ENCODE assay signal across 15 cellular contexts in genomic region chr15:64089553-64090280, GRCh38. TPM values are rescaled to one million over a fixed set of nuclear protein-coding genes. Genes with fewer than 3 reads are reported as not detected.
DNase-seq lines count a peak whose midpoint lies in the region; ATAC-seq, FAIRE-seq and TF ChIP-seq lines count a peak whose summit lies in the region.
"Had no signal": no experiment of that assay in that cellular context is flagged by ENCODE, and none has a peak within 500 bp of the region (broad histone marks: within the 10 kb centered on the region; RNA-seq: fewer than 3 reads in every experiment).

No MANE protein-coding gene starts in this region.

- intact Hi-C loops in K562 (cut with micrococcal nuclease), result no loop called here
- intact Hi-C loops in sigmoid colon (cut with DNase I), result no loop called here
- intact Hi-C loops in lower leg skin (cut with DNase I; ENCODE audit: low total_unique reads), result loop anchor here (10.0 kb wide), 1 partner anchor 65 kb away; the partner anchor contains the start of gene SNX22
- intact Hi-C loops in sciatic nerve (cut with DNase I), result loop anchor here (10.0 kb wide), 1 partner anchor 65 kb away; the partner anchor contains the start of gene SNX22

- no peak overlapping the region for H3K4me3 Mint-ChIP-seq in activated T-helper 17 cell treated with anti-CD3 and anti-CD28 coated beads, Interleukin-2, amount 50 U/mL, for 72 hours
- H3K4me3 Mint-ChIP-seq: activated naive CD4-positive, alpha-beta T cell treated with anti-CD3 and anti-CD28 coated beads, Interleukin-2, amount 10 ng/mL, durations not matched to agents 7 days and 5 days had no signal

- no peaks in the 10 kb centered on the region for H3K9me3 ChIP-seq in MM.1S (replicated peaks; ENCODE audit: insufficient read depth, low read length)
- 0 out of 2 replicates have a peak, but pooled peaks cover 2% of the 10 kb centered on the region for H3K9me3 ChIP-seq in K562 (replicated peaks; ENCODE audit: control insufficient read depth, insufficient read depth, low read depth, low read length)
- H3K9me3 ChIP-seq in sigmoid colon, result no peaks in the 10 kb centered on the region
- H3K9me3 ChIP-seq: thoracic aorta had no signal

- peaks cover 21% of the 10 kb centered on the region for H3K4me1 Mint-ChIP-seq in activated T-helper 17 cell treated with anti-CD3 and anti-CD28 coated beads, Interleukin-2, amount 50 U/mL, for 72 hours

- H2AFZ ChIP-seq in MM.1S (ENCODE audit: low read length) (no peak overlapping the region), K562 (ENCODE audit: low read depth, low read length) (no peak overlapping the region)
- H2AFZ ChIP-seq: parathyroid adenoma had no signal

- H4K20me1 ChIP-seq in MM.1S (ENCODE audit: insufficient read depth, low read length), result no peaks in the 10 kb centered on the region
- H4K20me1 ChIP-seq in K562 (replicated peaks; ENCODE audit: control insufficient read depth, insufficient read depth, low read length), result no peaks in the 10 kb centered on the region

- no peaks in the 10 kb centered on the region for H3K9me1 ChIP-seq in K562 (ENCODE audit: control insufficient read depth, insufficient read depth, low read length)

- in situ Hi-C loops in K562 (cut with MboI), result no loop called here

- TF ChIP-seq POLR2A in GM12891 (IDR thresholded peaks at IDR 0.05; ENCODE audit: low read depth, low read length) (no peak), K562 (conservative IDR thresholded peaks at IDR 0.05) (no peak), sigmoid colon (IDR thresholded peaks at IDR 0.05) (no peak), lower leg skin (IDR thresholded peaks at IDR 0.05) (no peak)

- peak overlapping the region; percentile 51; the same call in 1 of the 2 replicates for H3K27ac ChIP-seq in MM.1S (ENCODE audit: low read length)
- peak overlapping the region; percentile 10; the same call in 1 of the 3 replicates for H3K27ac ChIP-seq in K562 (ENCODE audit: extremely low read depth, low read depth, low read length)
- peak overlapping the region in 3 of 4 donors; percentile 5 to 43 (median 36) for H3K27ac ChIP-seq in sigmoid colon
- H3K27ac ChIP-seq: KMS-11, parathyroid adenoma had no signal

- H3K9ac ChIP-seq in MM.1S (ENCODE audit: low read length) (no peak overlapping the region), K562 (ENCODE audit: insufficient read depth in 1 of 2, low read depth in 2 of 2, low read length in 2 of 2) (no peak overlapping the region)
- H3K9ac ChIP-seq: KMS-11, parathyroid adenoma had no signal

- no TSS peak for BruUV-seq in K562 (replicated peaks; lab: Mats Ljungman, UMichigan)

- CTCF ChIA-PET in K562 (lab: Yijun Ruan, JAX; ENCODE audit: low intra/inter-chr PET ratio), result no interaction called here

- no peaks in the 10 kb centered on the region for H3K9me2 ChIP-seq in MM.1S (replicated peaks; ENCODE audit: insufficient read depth, low read length)

- no peaks in the 10 kb centered on the region for H3K27me3 Mint-ChIP-seq in activated T-helper 17 cell treated with anti-CD3 and anti-CD28 coated beads, Interleukin-2, amount 50 U/mL, for 72 hours
- H3K27me3 Mint-ChIP-seq: activated naive CD4-positive, alpha-beta T cell treated with anti-CD3 and anti-CD28 coated beads, Interleukin-2, amount 10 ng/mL, durations not matched to agents 7 days and 5 days had no signal

- H3K27me3 ChIP-seq in MM.1S (replicated peaks; ENCODE audit: insufficient read depth, low read length) (no peaks in the 10 kb centered on the region), K562 (ENCODE audit: control insufficient read depth in 2 of 2, insufficient read depth in 2 of 2, low read length in 2 of 2) (no peaks in the 10 kb centered on the region), sigmoid colon (no peaks in the 10 kb centered on the region)

- TF ChIP-seq EP300 in K562 (IDR thresholded peaks at IDR 0.05; ENCODE audit: low read length) (no peak), sigmoid colon (IDR thresholded peaks at IDR 0.05) (no peak)

- DNase-seq in GM12891 (ENCODE audit: insufficient read length, low spot score) (peak; percentile 26), MM.1S (no peak), K562 (ENCODE audit: extremely low read depth in 1 of 4, low spot score in 3 of 4) (no peak), sigmoid colon (no peak), lower leg skin (ENCODE audit: low spot score in 2 of 2) (no peak), sciatic nerve (ENCODE audit: low spot score) (no peak)
- DNase-seq: activated CD4-positive, alpha-beta T cell treated with anti-CD3 and anti-CD28 coated beads for 4 hours; activated naive CD4-positive, alpha-beta T cell treated with anti-CD3 and anti-CD28 coated beads, Interleukin-2, amount 10 ng/mL, durations not matched to agents 7 days and 5 days; kidney glomerular epithelial cell; SHP77 had no signal

- peaks cover 67% of the 10 kb centered on the region for H3K79me2 ChIP-seq in MM.1S (ENCODE audit: low read length)
- peaks cover 64% of the 10 kb centered on the region for H3K79me2 ChIP-seq in K562 (ENCODE audit: control insufficient read depth, insufficient read depth, low read length)

- peaks cover 33% of the 10 kb centered on the region for H3F3A ChIP-seq in MM.1S (ENCODE audit: insufficient read depth, low read length)

- ATAC-seq in K562 (no peak), GM21381 (IDR thresholded peaks at IDR 0.05; ENCODE audit: unreplicated experiment) (no peak), sciatic nerve (no peak)
- ATAC-seq in activated T-helper 17 cell treated with anti-CD3 and anti-CD28 coated beads, Interleukin-2, amount 50 U/mL, for 72 hours (replicated peaks), result no peak

- H3K36me3 Mint-ChIP-seq in activated T-helper 17 cell treated with anti-CD3 and anti-CD28 coated beads, Interleukin-2, amount 50 U/mL, for 72 hours (ENCODE audit: low read depth), result peaks cover 62% of the 10 kb centered on the region

- H3K27ac Mint-ChIP-seq in activated T-helper 17 cell treated with anti-CD3 and anti-CD28 coated beads, Interleukin-2, amount 50 U/mL, for 72 hours, result no peak overlapping the region
- H3K27ac Mint-ChIP-seq: activated naive CD4-positive, alpha-beta T cell treated with anti-CD3 and anti-CD28 coated beads, Interleukin-2, amount 10 ng/mL, durations not matched to agents 7 days and 5 days had no signal

- H3K4me1 ChIP-seq in MM.1S (ENCODE audit: low read length), result peaks cover 28% of the 10 kb centered on the region
- H3K4me1 ChIP-seq in K562 (replicated peaks in 1 of 2; ENCODE audit: control insufficient read depth in 2 of 2, insufficient read depth in 2 of 2, low read length in 2 of 2), result peaks cover 5 to 14% of the 10 kb centered on the region in 2 experiments; a peak in 4 of 5 replicates
- H3K4me1 ChIP-seq in sigmoid colon, result peaks cover 0 to 25% (median 16%) of the 10 kb centered on the region in 4 donors

- peak; percentile 86 for FAIRE-seq in GM12891 (lab: Jason Lieb, UNC)
- FAIRE-seq in K562 (lab: Jason Lieb, UNC), result no peak

- H3K36me3 ChIP-seq in MM.1S (replicated peaks; ENCODE audit: insufficient read depth, low read length) (peaks cover 13% of the 10 kb centered on the region), K562 (ENCODE audit: control insufficient read depth, insufficient read depth, low read length) (peaks cover 47% of the 10 kb centered on the region; the same call in 2 of the 3 replicates), sigmoid colon (peaks cover 4 to 49% (median 6%) of the 10 kb centered on the region in 4 donors)

- no peak for TF ChIP-seq RAD21 in K562 (CRISPR knock-in tag; conservative IDR thresholded peaks at IDR 0.05 in 1 of 2, IDR thresholded peaks at IDR 0.05 in 1 of 2)

- POLR2A ChIA-PET in K562 (lab: Yijun Ruan, JAX), result interaction anchor here (0.5 kb wide), 1 partner anchor 658 kb away, joined by 4 read pairs; no protein-coding TSS in a partner anchor

- no peaks in the 10 kb centered on the region for H3K9me3 Mint-ChIP-seq in activated T-helper 17 cell treated with anti-CD3 and anti-CD28 coated beads, Interleukin-2, amount 50 U/mL, for 72 hours

- peak overlapping the region; percentile 10 for H3K4me2 ChIP-seq in MM.1S (ENCODE audit: low read depth, low read length)
- H3K4me2 ChIP-seq in K562 (ENCODE audit: insufficient read depth, low read length), result no peak overlapping the region
- H3K4me2 ChIP-seq: KMS-11 had no signal

- H3K4me3 ChIP-seq in MM.1S (ENCODE audit: low read length), result no peak overlapping the region
- no peak overlapping the region for H3K4me3 ChIP-seq in K562
- no peak overlapping the region for H3K4me3 ChIP-seq in sigmoid colon
- no peak overlapping the region for H3K4me3 ChIP-seq in lower leg skin (ENCODE audit: low read depth, poor library complexity, severe bottlenecking)
- H3K4me3 ChIP-seq: thoracic aorta had no signal

- TF ChIP-seq CTCF in MM.1S (IDR thresholded peaks at IDR 0.05; ENCODE audit: low read length) (no peak), K562 (IDR thresholded peaks at IDR 0.05 in 2 of 3, conservative IDR thresholded peaks at IDR 0.05 in 1 of 3; ENCODE audit: insufficient read depth in 2 of 3, low read depth in 1 of 3, low read length in 3 of 3) (no peak), sigmoid colon (IDR thresholded peaks at IDR 0.05) (no peak), lower leg skin (IDR thresholded peaks at IDR 0.05) (no peak)

- 87% methylated on average over 12 of the region's 12 CpGs for WGBS in K562 (ENCODE audit: insufficient coverage, low coverage, missing lambda C conversion rate)
- 75 to 77% methylated on average over 12 of the region's 12 CpGs for WGBS in sigmoid colon, 2 donors
- 87 to 89% methylated on average over 12 of the region's 12 CpGs for WGBS in lower leg skin, 2 donors

RNA-seq across cellular contexts. Expression of gene CIAO2A, which starts 3.9 kb away (rescaled TPM):
- 117 TPM for polyA plus RNA-seq in GM12891 (2012; ENCODE audit: low read depth, missing spikeins)
- total RNA-seq in K562 (2011; cell fraction: chromatin; rRNA removed; ENCODE audit: low replicate concordance), result 15.6 and 44.0 TPM in 2 replicates
- total RNA-seq in K562 (2011; cell fraction: nucleolus; rRNA removed), result 20.5 and 22.0 TPM in 2 replicates
- 45.9 and 58.2 TPM in 2 replicates for total RNA-seq in K562 (2011; cell fraction: nucleoplasm; rRNA removed)
- total RNA-seq in K562 (2014; rRNA removed) (275 and 313 TPM in 2 replicates), K562 (2014; rRNA removed; fragmentation: Illumina TruSeq; extraction: Trizol) (251 and 275 TPM in 2 replicates), K562 (2015; rRNA removed; fragmentation: Illumina TruSeq; extraction: Trizol) (287 and 321 TPM in 2 replicates), K562 (2021) (161 and 181 TPM in 2 replicates), sigmoid colon (10 to 100 TPM; 24.7 to 51.7 (median 42.2) TPM), lower leg skin (10 to 100 TPM; 18.7 to 36.8 (median 30.7) TPM), sciatic nerve (26.3 TPM)
- polyA plus RNA-seq in K562 (2011; rRNA removed) (189 and 280 TPM in 2 replicates), K562 (2014; fragmentation: Illumina TruSeq; extraction: Trizol) (223 and 243 TPM in 2 replicates), K562 (2014; fragmentation: Nextera tagmentation; extraction: Ambion mirVana) (100 to 1,000 TPM; 354 to 408 TPM), K562 (2014; rRNA removed) (381 and 429 TPM in 2 replicates), sigmoid colon (100 to 1,000 TPM; 118 to 339 (median 223) TPM)
- 54.1 and 108 TPM in 2 replicates for polyA plus RNA-seq in K562 (2011; cell fraction: cytosol; rRNA removed)
- polyA plus RNA-seq in K562 (2011; cell fraction: nucleus; rRNA removed), result 34.6 and 53.7 TPM in 2 replicates
- polyA plus RNA-seq in K562 (2012), result 167 and 221 TPM in 2 replicates
- polyA minus RNA-seq in K562 (2011; rRNA and poly(A)+ RNA removed), result 45.9 and 50.0 TPM in 2 replicates
- 23.8 and 27.5 TPM in 2 replicates for polyA minus RNA-seq in K562 (2011; cell fraction: cytosol; rRNA and poly(A)+ RNA removed)
- polyA minus RNA-seq in K562 (2011; cell fraction: nucleus; rRNA and poly(A)+ RNA removed), result 14.0 and 25.8 TPM in 2 replicates
- 10 to 100 TPM; 71.7 to 99.1 TPM for total RNA-seq in activated T-helper 17 cell treated with anti-CD3 and anti-CD28 coated beads, Interleukin-2, amount 50 U/mL, for 72 hours

RNA-seq across cellular contexts. Expression of gene SNX1, which starts 6.1 kb away (rescaled TPM):
- 63.0 TPM for polyA plus RNA-seq in GM12891 (2012; ENCODE audit: low read depth, missing spikeins)
- total RNA-seq in K562 (2011; cell fraction: chromatin; rRNA removed; ENCODE audit: low replicate concordance), result 111 and 159 TPM in 2 replicates
- total RNA-seq in K562 (2011; cell fraction: nucleolus; rRNA removed), result 71.4 and 72.4 TPM in 2 replicates
- 79.0 and 93.2 TPM in 2 replicates for total RNA-seq in K562 (2011; cell fraction: nucleoplasm; rRNA removed)
- 29.0 and 41.7 TPM in 2 replicates for total RNA-seq in K562 (2014; rRNA removed)
- 51.0 and 56.4 TPM in 2 replicates for total RNA-seq in K562 (2014; rRNA removed; fragmentation: Illumina TruSeq; extraction: Trizol)
- 57.5 and 59.9 TPM in 2 replicates for total RNA-seq in K562 (2015; rRNA removed; fragmentation: Illumina TruSeq; extraction: Trizol)
- 94.0 and 105 TPM in 2 replicates for total RNA-seq in K562 (2021)
- 68.8 and 76.2 TPM in 2 replicates for polyA plus RNA-seq in K562 (2011; rRNA removed)
- 46.1 and 50.8 TPM in 2 replicates for polyA plus RNA-seq in K562 (2011; cell fraction: cytosol; rRNA removed)
- 87.7 and 120 TPM in 2 replicates for polyA plus RNA-seq in K562 (2011; cell fraction: nucleus; rRNA removed)
- polyA plus RNA-seq in K562 (2012), result 55.3 and 59.0 TPM in 2 replicates
- polyA plus RNA-seq in K562 (2014; fragmentation: Illumina TruSeq; extraction: Trizol), result 81.8 and 87.8 TPM in 2 replicates
- 10 to 100 TPM; 11.0 to 18.6 TPM for polyA plus RNA-seq in K562 (2014; fragmentation: Nextera tagmentation; extraction: Ambion mirVana)
- 84.5 and 91.6 TPM in 2 replicates for polyA plus RNA-seq in K562 (2014; rRNA removed)
- 54.5 and 59.3 TPM in 2 replicates for polyA minus RNA-seq in K562 (2011; rRNA and poly(A)+ RNA removed)
- 26.2 and 36.9 TPM in 2 replicates for polyA minus RNA-seq in K562 (2011; cell fraction: cytosol; rRNA and poly(A)+ RNA removed)
- 29.8 and 37.3 TPM in 2 replicates for polyA minus RNA-seq in K562 (2011; cell fraction: nucleus; rRNA and poly(A)+ RNA removed)
- total RNA-seq in sigmoid colon, result 10 to 100 TPM; 74.5 to 88.1 (median 81.5) TPM
- 10 to 100 TPM; 70.3 to 86.7 (median 70.9) TPM for polyA plus RNA-seq in sigmoid colon
- 10 to 100 TPM; 51.3 to 94.9 (median 65.7) TPM for total RNA-seq in lower leg skin
- 100 to 1,000 TPM in 1 of 2 donors, 10 to 100 TPM in 1; 91.3 to 126 TPM for total RNA-seq in activated T-helper 17 cell treated with anti-CD3 and anti-CD28 coated beads, Interleukin-2, amount 50 U/mL, for 72 hours
- 178 TPM for total RNA-seq in sciatic nerve

RNA-seq across cellular contexts. Expression of gene DAPK2, which starts 43.4 kb away (rescaled TPM):
- polyA plus RNA-seq in GM12891 (2012; ENCODE audit: low read depth, missing spikeins), result 6.0 TPM
- 6.8 and 11.4 TPM in 2 replicates for total RNA-seq in K562 (2011; cell fraction: chromatin; rRNA removed; ENCODE audit: low replicate concordance)
- 5.1 and 6.5 TPM in 2 replicates for total RNA-seq in K562 (2011; cell fraction: nucleolus; rRNA removed)
- 7.7 and 10.2 TPM in 2 replicates for total RNA-seq in K562 (2011; cell fraction: nucleoplasm; rRNA removed)
- total RNA-seq in K562 (2014; rRNA removed), result 2.2 and 3.3 TPM in 2 replicates
- total RNA-seq in K562 (2014; rRNA removed; fragmentation: Illumina TruSeq; extraction: Trizol), result 1.6 and 1.7 TPM in 2 replicates
- 1.3 and 2.2 TPM in 2 replicates for total RNA-seq in K562 (2015; rRNA removed; fragmentation: Illumina TruSeq; extraction: Trizol)
- 3.3 and 3.9 TPM in 2 replicates for total RNA-seq in K562 (2021)
- 2.9 and 5.2 TPM in 2 replicates for polyA plus RNA-seq in K562 (2011; rRNA removed)
- 2.5 and 5.4 TPM in 2 replicates for polyA plus RNA-seq in K562 (2011; cell fraction: cytosol; rRNA removed)
- 7.6 and 18.2 TPM in 2 replicates for polyA plus RNA-seq in K562 (2011; cell fraction: nucleus; rRNA removed)
- 1.7 and 4.1 TPM in 2 replicates for polyA plus RNA-seq in K562 (2012)
- polyA plus RNA-seq in K562 (2014; fragmentation: Illumina TruSeq; extraction: Trizol), result 1.4 and 1.9 TPM in 2 replicates
- under 1 TPM; 0.14 to 0.20 TPM for polyA plus RNA-seq in K562 (2014; fragmentation: Nextera tagmentation; extraction: Ambion mirVana)
- polyA plus RNA-seq in K562 (2014; rRNA removed), result 3.5 and 3.6 TPM in 2 replicates
- polyA minus RNA-seq in K562 (2011; rRNA and poly(A)+ RNA removed), result 2.5 and 3.3 TPM in 2 replicates
- polyA minus RNA-seq in K562 (2011; cell fraction: cytosol; rRNA and poly(A)+ RNA removed), result 2.2 and 2.9 TPM in 2 replicates
- 3.6 and 5.4 TPM in 2 replicates for polyA minus RNA-seq in K562 (2011; cell fraction: nucleus; rRNA and poly(A)+ RNA removed)
- total RNA-seq in sigmoid colon, result 1 to 10 TPM; 2.1 to 5.5 (median 3.3) TPM
- 10 to 100 TPM; 19.2 to 27.7 (median 21.7) TPM for polyA plus RNA-seq in sigmoid colon
- 10 to 100 TPM; 10.9 to 27.5 (median 13.3) TPM for total RNA-seq in lower leg skin
- total RNA-seq in activated T-helper 17 cell treated with anti-CD3 and anti-CD28 coated beads, Interleukin-2, amount 50 U/mL, for 72 hours, result 10 to 100 TPM in 1 of 2 donors, under 1 TPM in 1; 0.82 to 10.6 TPM
- 36.9 TPM for total RNA-seq in sciatic nerve

Comparison
In these comparisons a context has a peak if more than half of its experiments do, and no peak if none do; other contexts are left out.
1. intact Hi-C loops: an anchor here in lower leg skin (10.0 kb wide) and sciatic nerve (10.0 kb wide); none called in K562 and sigmoid colon.